Comparison of ENCODE assay signal across 24 cellular contexts in the genomic region with DNA sequence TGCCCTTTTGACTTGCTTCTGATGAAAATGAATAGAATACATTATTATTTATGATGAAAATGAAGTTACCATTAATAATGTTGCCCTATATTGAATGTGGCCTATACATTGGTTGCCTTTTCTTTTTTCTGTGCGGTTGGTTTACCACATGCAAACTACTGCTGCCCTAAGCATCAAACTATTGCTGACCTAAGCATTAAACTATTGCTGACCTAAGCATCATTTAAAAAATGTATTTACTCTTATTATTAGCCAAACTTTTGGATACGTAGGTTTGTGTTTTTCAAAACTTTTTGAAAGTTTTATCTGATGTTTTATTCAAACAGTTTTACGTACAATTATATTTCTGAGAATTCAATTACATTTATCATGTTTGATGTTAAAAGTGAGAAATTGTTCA.
"Had no signal": no experiment of that assay in that cellular context is flagged by ENCODE, and none has a peak within 500 bp of the region (broad histone marks: within the 10 kb centered on the region; RNA-seq: fewer than 3 reads in every experiment).

No MANE protein-coding gene starts in this region.

- DNase-seq: Karpas-422; KG1; MG63; NCI-H1092; NCI-H1105 treated with DMSO at 0.1 percent for 48 hours; NCI-H1417 treated with DMSO at 0.1 percent for 48 hours; NCI-H146; NCI-H1694 treated with DMSO at 0.1 percent for 48 hours; NCI-H1930; NCI-H2081; NCI-H2171; NCI-H226; NCI-H446; NCI-H510A; NCI-H524 treated with DMSO at 0.1 percent for 48 hours; NCI-H69; NCI-H774; NK-92 treated with Interleukin-12 subunit alpha and Interleukin-12 subunit beta, amount 100 ng/mL, for 24 hours; PC-3; SHP77 treated with DMSO at 0.1 percent for 48 hours; SJCRH30 had no signal

- ATAC-seq: Panc1, PC-3, Right ventricle myocardium inferior, SK-N-SH treated with all-trans-retinoic acid at 6 μM for 48 hours had no signal
